ENCODE assay signal across 31 cellular contexts in the genomic region with DNA sequence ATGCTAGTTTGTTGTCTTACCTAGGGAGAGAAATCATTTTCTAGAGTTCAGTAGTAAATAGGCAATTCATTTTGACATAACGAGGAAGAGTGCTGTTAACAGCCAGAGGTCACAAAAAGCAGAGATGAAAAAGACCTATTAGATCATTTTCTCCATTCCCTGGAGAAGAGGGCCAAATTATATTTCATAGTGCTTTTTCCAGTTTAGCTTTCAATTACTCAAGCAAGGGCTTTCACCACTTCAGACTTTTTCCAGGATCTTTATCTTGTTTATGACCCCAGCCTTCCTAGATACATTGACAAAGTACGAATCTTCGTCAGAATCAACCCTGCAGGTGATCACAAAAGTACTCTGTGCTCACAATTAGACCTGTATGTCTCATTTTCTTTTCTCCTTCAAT.
"Had no signal": no experiment of that assay in that cellular context is flagged by ENCODE, and none has a peak within 500 bp of the region (broad histone marks: within the 10 kb centered on the region; RNA-seq: fewer than 3 reads in every experiment).

No MANE protein-coding gene starts in this region.

- H3K9me3 ChIP-seq: colonic mucosa, gastrocnemius medialis, left lung, mucosa of descending colon, prostate gland, right atrium auricular region, suprapubic skin, transverse colon, upper lobe of right lung, uterus had no signal

- DNase-seq: colonic mucosa; effector CD8-positive, alpha-beta T cell; endodermal cell; foreskin fibroblast; gastrocnemius medialis; head of caudate nucleus; left cardiac atrium; left lung; mesenchymal stem cell; mucosa of descending colon; naive B cell; nucleus accumbens; stimulated activated CD4-positive, alpha-beta T cell treated with anti-CD3 and anti-CD28 coated beads, Interleukin-12 subunit alpha, Interleukin-12 subunit beta, amount 100 ng/mL, for 4 hours; stimulated activated CD4-positive, alpha-beta T cell treated with anti-CD3 and anti-CD28 coated beads, Interleukin-1b, Interleukin-23, amount 100 ng/mL, for 48 hours; stimulated activated CD4-positive, alpha-beta T cell treated with anti-CD3 and anti-CD28 coated beads, Interleukin-4, amount 100 ng/mL, for 1 hour; stimulated activated CD8-positive, alpha-beta memory T cell treated with anti-CD3 and anti-CD28 coated beads, Interleukin-4, amount 100 ng/mL, for 48 hours; stimulated activated naive CD4-positive, alpha-beta T cell; stimulated activated naive CD8-positive, alpha-beta T cell treated with anti-CD3 and anti-CD28 coated beads, Interleukin-15, amount 100 ng/mL, for 72 hours; transverse colon; upper lobe of right lung; uterus had no signal

- H3K27me3 ChIP-seq: colonic mucosa, gastrocnemius medialis, left lung, right atrium auricular region, suprapubic skin, transverse colon, upper lobe of right lung, uterus had no signal

- H3K36me3 Mint-ChIP-seq: mesothelial cell of epicardium; naive B cell; natural killer cell treated with Interleukin-12 subunit alpha and Interleukin-12 subunit beta and Interleukin-15 and Interleukin-18, amount 100 ng/mL, for 72 hours had no signal

- H3K36me3 ChIP-seq: colonic mucosa, gastrocnemius medialis, left lung, prostate gland, right atrium auricular region, suprapubic skin, transverse colon, upper lobe of right lung, uterus had no signal

- H3K4me2 ChIP-seq: smooth muscle cell had no signal

- H3K4me3 Mint-ChIP-seq: dendritic cell treated with granulocyte-macrophage colony-stimulating factor and Interleukin-4, amounts not matched to agents 40 ng/mL and 50 ng/mL, for 4 days; endodermal cell; mesothelial cell of epicardium; naive B cell; natural killer cell treated with Interleukin-12 subunit alpha and Interleukin-12 subunit beta and Interleukin-15 and Interleukin-18, amount 100 ng/mL, for 72 hours; stimulated activated naive CD8-positive, alpha-beta T cell treated with anti-CD3 and anti-CD28 coated beads, Interleukin-15, amount 100 ng/mL, for 72 hours had no signal

- H3K4me1 ChIP-seq: colonic mucosa, gastrocnemius medialis, left lung, prostate gland, right atrium auricular region, suprapubic skin, transverse colon, upper lobe of right lung, uterus had no signal

- ATAC-seq: esophagus mucosa; gastrocnemius medialis; left cardiac atrium; left lung; mucosa of descending colon; natural killer cell treated with Interleukin-12 subunit alpha and Interleukin-12 subunit beta and Interleukin-15 and Interleukin-18, amount 100 ng/mL, for 72 hours; sciatic nerve; stimulated activated naive CD8-positive, alpha-beta T cell treated with anti-CD3 and anti-CD28 coated beads, Interleukin-15, amount 100 ng/mL, for 72 hours; upper lobe of right lung had no signal

- H3K27ac Mint-ChIP-seq: dendritic cell treated with granulocyte-macrophage colony-stimulating factor and Interleukin-4, amounts not matched to agents 40 ng/mL and 50 ng/mL, for 4 days; endodermal cell; mesothelial cell of epicardium; naive B cell; natural killer cell treated with Interleukin-12 subunit alpha and Interleukin-12 subunit beta and Interleukin-15 and Interleukin-18, amount 100 ng/mL, for 72 hours; stimulated activated naive CD8-positive, alpha-beta T cell treated with anti-CD3 and anti-CD28 coated beads, Interleukin-15, amount 100 ng/mL, for 72 hours had no signal

- H3K27me3 Mint-ChIP-seq: naive B cell; natural killer cell treated with Interleukin-12 subunit alpha and Interleukin-12 subunit beta and Interleukin-15 and Interleukin-18, amount 100 ng/mL, for 72 hours; stimulated activated naive CD8-positive, alpha-beta T cell treated with anti-CD3 and anti-CD28 coated beads, Interleukin-15, amount 100 ng/mL, for 72 hours had no signal

- H3K4me3 ChIP-seq: colonic mucosa, gastrocnemius medialis, left lung, mucosa of descending colon, prostate gland, right atrium auricular region, smooth muscle cell, suprapubic skin, transverse colon, upper lobe of right lung, uterus had no signal

- H3K9me3 Mint-ChIP-seq: dendritic cell treated with granulocyte-macrophage colony-stimulating factor and Interleukin-4, amounts not matched to agents 40 ng/mL and 50 ng/mL, for 4 days; endodermal cell; mesothelial cell of epicardium; natural killer cell treated with Interleukin-12 subunit alpha and Interleukin-12 subunit beta and Interleukin-15 and Interleukin-18, amount 100 ng/mL, for 72 hours; stimulated activated naive CD8-positive, alpha-beta T cell treated with anti-CD3 and anti-CD28 coated beads, Interleukin-15, amount 100 ng/mL, for 72 hours had no signal

- H3K4me1 Mint-ChIP-seq: naive B cell; stimulated activated naive CD8-positive, alpha-beta T cell treated with anti-CD3 and anti-CD28 coated beads, Interleukin-15, amount 100 ng/mL, for 72 hours had no signal

- H3K27ac ChIP-seq: colonic mucosa, epithelial cell of prostate, gastrocnemius medialis, left lung, prostate gland, right atrium auricular region, suprapubic skin, transverse colon, upper lobe of right lung, uterus had no signal
